ENCODE assay signal across 12 cellular contexts in genomic region chr16:81630632-81631026, GRCh38.
A peak's percentile ranks its signal among the peaks of the same experiment; 100 is the strongest.
DNase-seq lines count a peak whose midpoint lies in the region; ATAC-seq and TF ChIP-seq lines count a peak whose summit lies in the region.
"Had no signal": no experiment of that assay in that cellular context is flagged by ENCODE, and none has a peak within 500 bp of the region (broad histone marks: within the 10 kb centered on the region; RNA-seq: fewer than 3 reads in every experiment).

No MANE protein-coding gene starts in this region.

- H3K9me3 ChIP-seq in PC-9 (ENCODE audit: insufficient read depth, low read depth) (no peaks in the 10 kb centered on the region), iPS-15b (ENCODE audit: control insufficient read depth, insufficient read depth, low read length) (no peaks in the 10 kb centered on the region)

- peaks cover 34% of the 10 kb centered on the region for H3F3A ChIP-seq in PC-9 (ENCODE audit: insufficient read depth, low read depth)

- intact Hi-C loops in PC-9 (cut with micrococcal nuclease; ENCODE audit: unreplicated experiment) = loop anchor here (5.0 kb wide), 2 partner anchors 82 to 183 kb away; no protein-coding TSS in a partner anchor

- H3K4me1 Mint-ChIP-seq in stimulated activated naive CD8-positive, alpha-beta T cell treated with anti-CD3 and anti-CD28 coated beads, Interleukin-15, Interleukin-2, amounts not matched to agents 100 ng/mL and 50 ng/mL, for 24 hours (ENCODE audit: low read depth) = peaks cover 67% of the 10 kb centered on the region

- BruUV-seq in PC-9 (replicated peaks; lab: Mats Ljungman, UMichigan) = no TSS peak

- H3K27me3 ChIP-seq in PC-9 (ENCODE audit: insufficient read depth, low read depth) = no peaks in the 10 kb centered on the region
- H3K27me3 ChIP-seq in iPS-15b (ENCODE audit: control insufficient read depth, insufficient read depth, low read length) = no peaks in the 10 kb centered on the region

- H4K20me1 ChIP-seq in PC-9 (ENCODE audit: insufficient read depth) = peaks cover 5% of the 10 kb centered on the region; the same call in 1 of the 2 replicates

- no peak overlapping the region for H3K4me2 ChIP-seq in PC-9

- H3K27me3 Mint-ChIP-seq in stimulated activated naive CD8-positive, alpha-beta T cell treated with anti-CD3 and anti-CD28 coated beads, Interleukin-15, Interleukin-2, amounts not matched to agents 100 ng/mL and 50 ng/mL, for 24 hours = no peaks in the 10 kb centered on the region

- H3K4me3 Mint-ChIP-seq in stimulated activated naive CD8-positive, alpha-beta T cell treated with anti-CD3 and anti-CD28 coated beads, Interleukin-15, Interleukin-2, amounts not matched to agents 100 ng/mL and 50 ng/mL, for 24 hours = peak overlapping the region; percentile 30

- no peaks in the 10 kb centered on the region for H3K9me2 ChIP-seq in PC-9 (ENCODE audit: insufficient read depth)

- H3K9ac ChIP-seq in iPS-15b (ENCODE audit: low read depth, low read length) = peak overlapping the region; percentile 24

- no peak for ATAC-seq in stimulated activated naive CD8-positive, alpha-beta T cell treated with anti-CD3 and anti-CD28 coated beads, Interleukin-15, Interleukin-2, amounts not matched to agents 100 U/mL and 50 U/mL, for 24 hours
- no peak for ATAC-seq in GM21528 (IDR thresholded peaks at IDR 0.05; ENCODE audit: low FRiP score, unreplicated experiment)
- no peak for ATAC-seq in GM19397 (IDR thresholded peaks at IDR 0.05; ENCODE audit: unreplicated experiment)
- no peak for ATAC-seq in GM18505 (IDR thresholded peaks at IDR 0.05; ENCODE audit: unreplicated experiment)

- H3K36me3 Mint-ChIP-seq in stimulated activated naive CD8-positive, alpha-beta T cell treated with anti-CD3 and anti-CD28 coated beads, Interleukin-15, Interleukin-2, amounts not matched to agents 100 ng/mL and 50 ng/mL, for 24 hours (ENCODE audit: low read depth) = no peaks in the 10 kb centered on the region

- H3K4me3 ChIP-seq in PC-9 (no peak overlapping the region), iPS-15b (ENCODE audit: low read depth, low read length) (no peak overlapping the region)

- POLR2A ChIA-PET in PC-9 (lab: Charles Lee; ENCODE audit: unreplicated experiment) = interaction anchor here (0.6 kb wide), 1 partner anchor 230 kb away, joined by 4 read pairs; no protein-coding TSS in a partner anchor

- H3K4me1 ChIP-seq in PC-9 (replicated peaks; ENCODE audit: insufficient read depth) (peaks cover 42% of the 10 kb centered on the region), iPS-15b (ENCODE audit: control insufficient read depth, insufficient read depth, low read length) (peaks cover 18% of the 10 kb centered on the region)

- CTCF ChIA-PET in PC-9 (lab: Charles Lee) = interaction anchor here (0.7 kb wide), 1 partner anchor 498 kb away, joined by 4 read pairs; no protein-coding TSS in a partner anchor

- H3K9me3 Mint-ChIP-seq in stimulated activated naive CD8-positive, alpha-beta T cell treated with anti-CD3 and anti-CD28 coated beads, Interleukin-15, Interleukin-2, amounts not matched to agents 100 ng/mL and 50 ng/mL, for 24 hours = no peaks in the 10 kb centered on the region

- peaks cover 31% of the 10 kb centered on the region for H3K79me2 ChIP-seq in PC-9 (ENCODE audit: low read depth)

- H3K27ac Mint-ChIP-seq in stimulated activated naive CD8-positive, alpha-beta T cell treated with anti-CD3 and anti-CD28 coated beads, Interleukin-15, Interleukin-2, amounts not matched to agents 100 ng/mL and 50 ng/mL, for 24 hours = peak overlapping the region; percentile 94

- DNase-seq in stimulated activated naive CD8-positive, alpha-beta T cell treated with anti-CD3 and anti-CD28 coated beads, Interleukin-15, Interleukin-2, amounts not matched to agents 100 U/mL and 50 U/mL, for 24 hours = no peak
- DNase-seq in PC-9 = no peak
- no peak for DNase-seq in occipital lobe (lab: John Stamatoyannopoulos, UW)
- DNase-seq: activated CD8-positive, alpha-beta memory T cell treated with anti-CD3 and anti-CD28 coated beads, Interleukin-2, amount 50 U/mL, for 48 hours; nucleus accumbens; stimulated activated CD4-positive, alpha-beta T cell treated with anti-CD3 and anti-CD28 coated beads, Interleukin-2, amount 100 ng/mL, for 24 hours had no signal

- no peak overlapping the region for H2AFZ ChIP-seq in PC-9

- peak overlapping the region; percentile 90; the same call in 1 of the 2 replicates for H3K27ac ChIP-seq in PC-9
- H3K27ac ChIP-seq: C4-2B had no signal

- TF ChIP-seq POLR2A in GM18505 (IDR thresholded peaks at IDR 0.05; ENCODE audit: borderline replicate concordance, extremely low read depth, insufficient read depth, insufficient read length) = no peak

- no peak for TF ChIP-seq CTCF in PC-9 (conservative IDR thresholded peaks at IDR 0.05)

- no peaks in the 10 kb centered on the region for H3K36me3 ChIP-seq in PC-9 (ENCODE audit: low read depth)
- H3K36me3 ChIP-seq in iPS-15b (ENCODE audit: control insufficient read depth, insufficient read depth, low read length) = no peaks in the 10 kb centered on the region
